Comparison of ENCODE assay signal across 8 cellular contexts in the genomic region with DNA sequence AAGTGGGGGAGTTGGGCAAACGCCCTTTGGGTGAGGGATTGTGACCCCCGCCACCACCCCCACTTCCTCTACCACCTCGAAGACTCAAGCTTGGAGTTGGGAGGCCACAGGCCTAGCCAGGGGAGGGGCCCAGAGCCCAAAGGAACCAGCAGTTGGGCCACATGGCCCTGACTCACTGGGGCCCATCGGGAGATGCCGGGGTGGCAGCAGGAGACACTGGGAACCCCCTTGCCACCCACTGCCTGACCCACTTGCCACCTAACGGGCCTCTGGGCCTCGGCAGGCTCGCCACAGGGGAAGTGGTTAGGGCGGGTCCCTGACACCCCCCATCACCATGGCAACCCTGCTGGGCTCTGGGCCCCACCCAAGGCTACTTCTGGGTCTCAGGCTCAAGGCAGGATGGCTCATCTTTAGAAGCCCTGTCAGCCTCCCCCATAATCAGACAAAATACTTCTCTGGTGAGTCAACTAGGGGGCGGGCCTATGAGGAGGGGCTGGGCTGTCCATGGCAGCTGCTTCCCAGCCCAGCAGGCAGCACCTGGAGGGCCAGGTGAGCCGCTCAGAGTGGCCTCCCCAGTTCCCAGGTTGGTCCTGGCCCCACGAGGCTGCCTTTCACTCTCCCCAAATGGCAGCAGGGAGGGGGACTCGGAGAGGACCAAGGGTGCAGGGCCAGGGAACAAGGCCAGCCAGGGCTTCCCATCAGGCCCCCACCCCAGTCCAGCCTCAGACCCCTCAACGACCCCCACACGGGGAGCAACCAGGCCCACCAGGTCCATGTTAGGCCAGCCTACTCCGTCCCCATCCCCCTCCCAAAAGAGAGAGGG.
DNase-seq lines count a peak whose midpoint lies in the region; TF ChIP-seq lines count a peak whose summit lies in the region.

No MANE protein-coding gene starts in this region.

- H3K27ac ChIP-seq in iPS-18a (ENCODE audit: low read length): peak overlapping the region; percentile 86

- no peaks in the 10 kb centered on the region for H3K9me3 Mint-ChIP-seq in T-helper 1 cell treated with Interleukin-12 subunit alpha and Interleukin-12 subunit beta and Interleukin-4 antibody, amounts not matched to agents 30 μg/mL and 1 μg/mL, for 36 hours

- H3K36me3 ChIP-seq in iPS-18a (ENCODE audit: control insufficient read depth, low read depth, low read length): peaks cover 47% of the 10 kb centered on the region

- DNase-seq in GM13976 (ENCODE audit: low spot score) (peak; percentile 69), KBM-7 (peak; percentile 83), amniotic stem cell (lab: John Stamatoyannopoulos, UW) (peak; percentile 68), superior temporal gyrus (ENCODE audit: extremely low spot score) (no peak), inferior parietal cortex (ENCODE audit: extremely low spot score) (no peak)
- DNase-seq in stimulated activated CD4-positive, alpha-beta T cell treated with anti-CD3 and anti-CD28 coated beads, Interleukin-15, amount 100 ng/mL, for 1 hour (ENCODE audit: low read depth in 1 of 2, low spot score in 1 of 2): peak; percentile 79 to 83

- H3K4me1 Mint-ChIP-seq in T-helper 1 cell treated with Interleukin-12 subunit alpha and Interleukin-12 subunit beta and Interleukin-4 antibody, amounts not matched to agents 30 μg/mL and 1 μg/mL, for 36 hours (ENCODE audit: low read depth): peaks cover 22% of the 10 kb centered on the region

- H3K36me3 Mint-ChIP-seq in T-helper 1 cell treated with Interleukin-12 subunit alpha and Interleukin-12 subunit beta and Interleukin-4 antibody, amounts not matched to agents 30 μg/mL and 1 μg/mL, for 36 hours (ENCODE audit: low read depth): peaks cover 20% of the 10 kb centered on the region

- H3K27me3 Mint-ChIP-seq in T-helper 1 cell treated with Interleukin-12 subunit alpha and Interleukin-12 subunit beta and Interleukin-4 antibody, amounts not matched to agents 30 μg/mL and 1 μg/mL, for 36 hours (ENCODE audit: low read depth): no peaks in the 10 kb centered on the region

- H3K4me3 ChIP-seq in iPS-18a (ENCODE audit: low read length): peak overlapping the region; percentile 66

- H3K27ac Mint-ChIP-seq in T-helper 1 cell treated with Interleukin-12 subunit alpha and Interleukin-12 subunit beta and Interleukin-4 antibody, amounts not matched to agents 30 μg/mL and 1 μg/mL, for 36 hours: peak overlapping the region; percentile 83

- TF ChIP-seq CTCF in GM13976 (IDR thresholded peaks at IDR 0.05; ENCODE audit: borderline replicate concordance, control extremely low read depth, extremely low read depth, insufficient read depth, missing control alignments): no peak

- in situ Hi-C loops in GM13976 (cut with MboI; ENCODE audit: low sequenced_read_pairs, unreplicated experiment) (no loop called here), KBM-7 (cut with MboI; ENCODE audit: low pct_unique_long_range_greater_than_20kb, low sequenced_read_pairs) (no loop called here)

- peak overlapping the region; percentile 79 for H3K9ac ChIP-seq in iPS-18a (ENCODE audit: low read length)

- peak overlapping the region; percentile 90 for H3K4me3 Mint-ChIP-seq in T-helper 1 cell treated with Interleukin-12 subunit alpha and Interleukin-12 subunit beta and Interleukin-4 antibody, amounts not matched to agents 30 μg/mL and 1 μg/mL, for 36 hours

- peaks cover 8% of the 10 kb centered on the region for H3K4me1 ChIP-seq in iPS-18a (ENCODE audit: control insufficient read depth, low read depth, low read length)

- peaks cover 2% of the 10 kb centered on the region for H3K9me3 ChIP-seq in iPS-18a (ENCODE audit: control insufficient read depth, low read depth, low read length)

- H3K27me3 ChIP-seq in iPS-18a (ENCODE audit: control insufficient read depth, insufficient read depth, low read length): peaks cover 2% of the 10 kb centered on the region

Comparison
In these comparisons a context has a peak if more than half of its experiments do, and no peak if none do; other contexts are left out.
1. DNase-seq: peak in GM13976 (single experiment), KBM-7 (single experiment), amniotic stem cell (single experiment) and stimulated activated CD4-positive, alpha-beta T cell treated with anti-CD3 and anti-CD28 coated beads, Interleukin-15, amount 100 ng/mL, for 1 hour (2 of 2); none in superior temporal gyrus (single experiment) and inferior parietal cortex (single experiment).